Comparison of ENCODE assay signal across 14 cellular contexts in genomic region chr20:53646550-53646949, GRCh38. TPM values are rescaled to one million over a fixed set of nuclear protein-coding genes. Genes with fewer than 3 reads are reported as not detected.
A peak's percentile ranks its signal among the peaks of the same experiment; 100 is the strongest.
DNase-seq lines count a peak whose midpoint lies in the region; ATAC-seq lines count a peak whose summit lies in the region.
"Had no signal": no experiment of that assay in that cellular context is flagged by ENCODE, and none has a peak within 500 bp of the region (broad histone marks: within the 10 kb centered on the region; RNA-seq: fewer than 3 reads in every experiment).

No MANE protein-coding gene starts in this region.

- H2AFZ ChIP-seq in neuronal stem cell (ENCODE audit: low read length) = no peak overlapping the region

- no peaks in the 10 kb centered on the region for H3K27me3 Mint-ChIP-seq in activated CD8-positive, alpha-beta memory T cell treated with anti-CD3 and anti-CD28 coated beads, Interleukin-2, amount 10 ng/mL, durations not matched to agents 7 days and 5 days
- H3K27me3 Mint-ChIP-seq in dendritic cell treated with granulocyte-macrophage colony-stimulating factor and Interleukin-4, amounts not matched to agents 40 ng/mL and 50 ng/mL, for 4 days = no peaks in the 10 kb centered on the region

- no peak overlapping the region for H2AK5ac ChIP-seq in neuronal stem cell (ENCODE audit: low read depth, low read length)

- no peak overlapping the region for H3K4ac ChIP-seq in neuronal stem cell (ENCODE audit: low read length)

- intact Hi-C loops in dendritic cell treated with granulocyte-macrophage colony-stimulating factor and Interleukin-4, amounts not matched to agents 40 ng/mL and 50 ng/mL, for 4 days (cut with micrococcal nuclease) = no loop called here

- H3K36me3 Mint-ChIP-seq in activated CD8-positive, alpha-beta memory T cell treated with anti-CD3 and anti-CD28 coated beads, Interleukin-2, amount 10 ng/mL, durations not matched to agents 7 days and 5 days = peaks cover 1% of the 10 kb centered on the region
- no peaks in the 10 kb centered on the region for H3K36me3 Mint-ChIP-seq in dendritic cell treated with granulocyte-macrophage colony-stimulating factor and Interleukin-4, amounts not matched to agents 40 ng/mL and 50 ng/mL, for 4 days (ENCODE audit: low read depth)
- H3K36me3 Mint-ChIP-seq: CD14-positive monocyte; CD8-positive, alpha-beta T cell had no signal

- H3K4me3 ChIP-seq in neuronal stem cell (ENCODE audit: low read length in 2 of 2) = no peak overlapping the region

- no peak overlapping the region for H4K91ac ChIP-seq in neuronal stem cell (ENCODE audit: low read depth, low read length, poor library complexity)

- no peak overlapping the region for H3K27ac Mint-ChIP-seq in activated CD8-positive, alpha-beta memory T cell treated with anti-CD3 and anti-CD28 coated beads, Interleukin-2, amount 10 ng/mL, durations not matched to agents 7 days and 5 days
- H3K27ac Mint-ChIP-seq in dendritic cell treated with granulocyte-macrophage colony-stimulating factor and Interleukin-4, amounts not matched to agents 40 ng/mL and 50 ng/mL, for 4 days = peak overlapping the region; percentile 47

- no peak overlapping the region for H3K23ac ChIP-seq in neuronal stem cell (ENCODE audit: low read depth, low read length, poor library complexity)

- H2BK12ac ChIP-seq in neuronal stem cell (ENCODE audit: low read length) = no peak overlapping the region

- H3K27ac ChIP-seq in KOPT-K1 (ENCODE audit: low read depth, low read length, poor library complexity, severe bottlenecking) = peak overlapping the region; percentile 12
- H3K27ac ChIP-seq in neuronal stem cell (replicated peaks; ENCODE audit: low read length) = no peak overlapping the region
- H3K27ac ChIP-seq: 22Rv1 had no signal

- no peak overlapping the region for H2BK15ac ChIP-seq in neuronal stem cell (ENCODE audit: low read length)

- no peak overlapping the region for H4K8ac ChIP-seq in neuronal stem cell (ENCODE audit: low read depth, low read length)

- H3K9me3 ChIP-seq in KOPT-K1 (ENCODE audit: insufficient read depth, low read length, poor library complexity, severe bottlenecking) (no peaks in the 10 kb centered on the region), neuronal stem cell (replicated peaks in 1 of 2; ENCODE audit: control insufficient read depth in 2 of 2, insufficient read depth in 1 of 2, low read depth in 1 of 2, low read length in 2 of 2) (no peaks in the 10 kb centered on the region)

- H3K18ac ChIP-seq in neuronal stem cell (ENCODE audit: low read length) = peak overlapping the region; percentile 38

- H3K36me3 ChIP-seq in KOPT-K1 (ENCODE audit: insufficient read depth, low read length) (no peaks in the 10 kb centered on the region), neuronal stem cell (replicated peaks in 1 of 2; ENCODE audit: control insufficient read depth in 2 of 2, insufficient read depth in 2 of 2, low read length in 2 of 2) (no peaks in the 10 kb centered on the region)

- H3K9me3 Mint-ChIP-seq in activated CD8-positive, alpha-beta memory T cell treated with anti-CD3 and anti-CD28 coated beads, Interleukin-2, amount 10 ng/mL, durations not matched to agents 7 days and 5 days (ENCODE audit: low read depth) = no peaks in the 10 kb centered on the region
- H3K9me3 Mint-ChIP-seq in dendritic cell treated with granulocyte-macrophage colony-stimulating factor and Interleukin-4, amounts not matched to agents 40 ng/mL and 50 ng/mL, for 4 days = no peaks in the 10 kb centered on the region
- H3K9me3 Mint-ChIP-seq: CD14-positive monocyte; CD8-positive, alpha-beta T cell had no signal

- DNase-seq in activated CD8-positive, alpha-beta memory T cell treated with anti-CD3 and anti-CD28 coated beads, Interleukin-2, amount 50 U/mL, for 48 hours = peak; percentile 36
- DNase-seq in activated CD8-positive, alpha-beta memory T cell treated with anti-CD3 and anti-CD28 coated beads, Interleukin-2, amount 10 ng/mL, durations not matched to agents 7 days and 5 days = no peak
- DNase-seq in neuronal stem cell (ENCODE audit: low spot score) (no peak), iPS-NIHi7 (ENCODE audit: extremely low spot score) (no peak), NCI-H774 (lab: John Stamatoyannopoulos, UW) (no peak), SK-N-DZ (ENCODE audit: low spot score) (no peak)
- DNase-seq: CD8-positive, alpha-beta T cell; COR-L47; GF-D8; HCEC 1CT had no signal

- H3K4me1 ChIP-seq in neuronal stem cell (ENCODE audit: control insufficient read depth in 2 of 2, insufficient read depth in 1 of 2, low read depth in 1 of 2, low read length in 2 of 2) = peaks cover 2 to 8% of the 10 kb centered on the region in 2 donors

- no peak overlapping the region for H3K4me3 Mint-ChIP-seq in activated CD8-positive, alpha-beta memory T cell treated with anti-CD3 and anti-CD28 coated beads, Interleukin-2, amount 10 ng/mL, durations not matched to agents 7 days and 5 days
- H3K4me3 Mint-ChIP-seq in dendritic cell treated with granulocyte-macrophage colony-stimulating factor and Interleukin-4, amounts not matched to agents 40 ng/mL and 50 ng/mL, for 4 days = no peak overlapping the region
- H3K4me3 Mint-ChIP-seq: CD14-positive monocyte; CD8-positive, alpha-beta T cell had no signal

- ATAC-seq in activated CD8-positive, alpha-beta memory T cell treated with anti-CD3 and anti-CD28 coated beads, Interleukin-2, amount 10 ng/mL, durations not matched to agents 7 days and 5 days = no peak
- ATAC-seq: CD8-positive, alpha-beta T cell had no signal

- no peak overlapping the region for H3K4me2 ChIP-seq in neuronal stem cell (ENCODE audit: insufficient read depth, low read length, poor library complexity, severe bottlenecking)

- no peak overlapping the region for H2BK120ac ChIP-seq in neuronal stem cell (ENCODE audit: low read depth, low read length)

- H3K4me1 Mint-ChIP-seq in activated CD8-positive, alpha-beta memory T cell treated with anti-CD3 and anti-CD28 coated beads, Interleukin-2, amount 10 ng/mL, durations not matched to agents 7 days and 5 days = peaks cover 25% of the 10 kb centered on the region
- H3K4me1 Mint-ChIP-seq in dendritic cell treated with granulocyte-macrophage colony-stimulating factor and Interleukin-4, amounts not matched to agents 40 ng/mL and 50 ng/mL, for 4 days (ENCODE audit: low read depth) = peaks cover 24% of the 10 kb centered on the region

- no peak overlapping the region for H3K14ac ChIP-seq in neuronal stem cell (ENCODE audit: low read length)

- CTCF ChIA-PET in activated CD8-positive, alpha-beta memory T cell treated with anti-CD3 and anti-CD28 coated beads, Interleukin-2, amount 10 ng/mL, durations not matched to agents 7 days and 5 days (lab: Charles Lee) = interaction anchor here (0.7 to 2.0 kb wide), 4 partner anchors 12 to 84 kb away, joined by 3 to 5 read pairs (median 4); no protein-coding TSS in a partner anchor

- no peak overlapping the region for H2BK5ac ChIP-seq in neuronal stem cell (ENCODE audit: low read length)

- no peak overlapping the region for H3K9ac ChIP-seq in neuronal stem cell (ENCODE audit: low read depth, low read length, poor library complexity)

- no CpG with 5 or more reads among the region's 3 CpGs for WGBS in neuronal stem cell (ENCODE audit: extremely low coverage in 2 of 2, insufficient read length in 2 of 2, insufficient replicate concordance in 1 of 2), 2 donors

- no peaks in the 10 kb centered on the region for H3K27me3 ChIP-seq in neuronal stem cell (ENCODE audit: control insufficient read depth in 3 of 3, insufficient read depth in 3 of 3, low read depth in 1 of 3, low read length in 3 of 3)

- H3K79me1 ChIP-seq in neuronal stem cell (ENCODE audit: low read depth, low read length) = no peaks in the 10 kb centered on the region

RNA-seq across cellular contexts. Expression of gene ZNF217, which starts 52.9 kb away (rescaled TPM):
- total RNA-seq in activated CD8-positive, alpha-beta memory T cell treated with anti-CD3 and anti-CD28 coated beads, Interleukin-2, amount 10 ng/mL, durations not matched to agents 7 days and 5 days = 10 to 100 TPM; 80.2 to 81.9 TPM
- 31.6 TPM for polyA plus RNA-seq in neuronal stem cell (2013, experiment 1 of 2)
- 32.6 TPM for polyA plus RNA-seq in neuronal stem cell (2013, experiment 2 of 2)
- 9.8 and 10.8 TPM in 2 replicates for polyA plus RNA-seq in SK-N-DZ (2014; cell fraction: cytosol; rRNA removed)
- 9.4 and 19.0 TPM in 2 replicates for polyA plus RNA-seq in SK-N-DZ (2014; cell fraction: nucleus; rRNA removed)
